In the genomic region with DNA sequence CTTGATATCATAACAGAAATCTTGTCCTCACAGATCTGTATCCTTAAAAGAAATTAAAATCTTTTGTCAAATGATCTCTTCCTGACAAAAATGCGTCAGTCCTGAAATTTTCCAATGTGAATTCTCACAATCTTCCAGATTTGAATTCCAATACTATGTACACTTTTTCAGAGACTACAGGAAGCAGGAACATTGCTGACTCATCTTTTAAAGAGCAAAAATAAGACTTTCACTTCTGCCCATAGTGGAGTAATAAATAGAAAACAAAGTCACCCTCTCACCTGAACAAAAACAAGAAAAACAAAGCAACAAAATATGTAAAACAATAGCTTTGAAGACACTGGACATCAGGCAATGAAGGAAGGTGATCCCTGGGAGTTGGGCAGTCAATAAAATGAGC, we compare ENCODE assay signal across 25 cellular contexts.
"Had no signal": no experiment of that assay in that cellular context is flagged by ENCODE, and none has a peak within 500 bp of the region (broad histone marks: within the 10 kb centered on the region; RNA-seq: fewer than 3 reads in every experiment).

No MANE protein-coding gene starts in this region.

- H3K27ac ChIP-seq: ascending aorta, cardiac muscle cell, SJSA1 had no signal

- ATAC-seq: activated CD8-positive, alpha-beta memory T cell treated with anti-CD3 and anti-CD28 coated beads, Interleukin-2, amount 10 ng/mL, durations not matched to agents 7 days and 5 days; SK-N-SH treated with all-trans-retinoic acid at 6 μM for 48 hours; WTC11 had no signal

- H3K4me3 ChIP-seq: ascending aorta, cardiac muscle cell, SJSA1 had no signal

- H3K27ac Mint-ChIP-seq: activated CD8-positive, alpha-beta memory T cell treated with anti-CD3 and anti-CD28 coated beads, Interleukin-2, amount 10 ng/mL, durations not matched to agents 7 days and 5 days; activated naive CD4-positive, alpha-beta T cell treated with anti-CD3 and anti-CD28 coated beads, Interleukin-2, amount 50 U/mL, for 24 hours; activated T-cell treated with anti-CD3 and anti-CD28 coated beads, Interleukin-2, amount 50 U/mL, for 24 hours; activated T-helper 1 cell treated with anti-CD3 and anti-CD28 coated beads, Interleukin-12 subunit alpha, Interleukin-12 subunit beta, Interleukin-2, Interleukin-4 antibody, amounts not matched to agents 30 ng/mL and 10 ng/mL and 1 ng/mL, durations not matched to agents 14 hours and 24 hours and 36 hours; brain; WTC11 had no signal

- H3K27me3 Mint-ChIP-seq: activated CD8-positive, alpha-beta memory T cell treated with anti-CD3 and anti-CD28 coated beads, Interleukin-2, amount 10 ng/mL, durations not matched to agents 7 days and 5 days; activated naive CD4-positive, alpha-beta T cell treated with anti-CD3 and anti-CD28 coated beads, Interleukin-2, amount 50 U/mL, for 24 hours; brain had no signal

- H3K4me1 Mint-ChIP-seq: activated CD8-positive, alpha-beta memory T cell treated with anti-CD3 and anti-CD28 coated beads, Interleukin-2, amount 10 ng/mL, durations not matched to agents 7 days and 5 days; activated naive CD4-positive, alpha-beta T cell treated with anti-CD3 and anti-CD28 coated beads, Interleukin-2, amount 50 U/mL, for 24 hours; brain; WTC11 had no signal

- H3K36me3 Mint-ChIP-seq: activated CD8-positive, alpha-beta memory T cell treated with anti-CD3 and anti-CD28 coated beads, Interleukin-2, amount 10 ng/mL, durations not matched to agents 7 days and 5 days; activated naive CD4-positive, alpha-beta T cell treated with anti-CD3 and anti-CD28 coated beads, Interleukin-2, amount 50 U/mL, for 24 hours; brain had no signal

- H3K27me3 ChIP-seq: ascending aorta, cardiac muscle cell, SJSA1 had no signal

- DNase-seq: activated CD4-positive, alpha-beta T cell treated with anti-CD3 and anti-CD28 coated beads for 48 hours; activated CD4-positive, alpha-beta T cell treated with anti-CD3 and anti-CD28 coated beads, Interleukin-2, amount 50 U/mL, for 4 hours; activated CD4-positive, CD25-positive, alpha-beta regulatory T cell treated with anti-CD3 and anti-CD28 coated beads, Interleukin-2, amount 50 U/mL, for 72 hours; activated CD8-positive, alpha-beta memory T cell treated with anti-CD3 and anti-CD28 coated beads, Interleukin-2, amount 10 ng/mL, durations not matched to agents 7 days and 5 days; activated effector memory CD4-positive, alpha-beta T cell treated with Interleukin-2 at 50 U/mL for 16 hours; activated naive CD4-positive, alpha-beta T cell; activated T-cell treated with anti-CD3 and anti-CD28 coated beads, Interleukin-2, amount 50 U/mL, for 24 hours; amniotic stem cell; NCI-H1105 treated with DMSO at 0.1 percent for 48 hours; NCI-H1436 treated with DMSO at 0.1 percent for 48 hours; NCI-H187; NCI-H2081; NCI-H510A treated with DMSO at 0.1 percent for 48 hours; NCI-H69; NK-92 treated with Interleukin-12 subunit alpha and Interleukin-12 subunit beta, amount 100 ng/mL, for 24 hours; SHP77; SW 1271 had no signal

- H3K4me1 ChIP-seq: SJSA1 had no signal

- H3K4me3 Mint-ChIP-seq: activated CD8-positive, alpha-beta memory T cell treated with anti-CD3 and anti-CD28 coated beads, Interleukin-2, amount 10 ng/mL, durations not matched to agents 7 days and 5 days; activated naive CD4-positive, alpha-beta T cell treated with anti-CD3 and anti-CD28 coated beads, Interleukin-2, amount 50 U/mL, for 24 hours; activated T-cell treated with anti-CD3 and anti-CD28 coated beads, Interleukin-2, amount 50 U/mL, for 24 hours; activated T-helper 1 cell treated with anti-CD3 and anti-CD28 coated beads, Interleukin-12 subunit alpha, Interleukin-12 subunit beta, Interleukin-2, Interleukin-4 antibody, amounts not matched to agents 30 ng/mL and 10 ng/mL and 1 ng/mL, durations not matched to agents 14 hours and 24 hours and 36 hours; brain; WTC11 had no signal

- H3K36me3 ChIP-seq: ascending aorta, cardiac muscle cell, SJSA1 had no signal
